ENCODE assay signal across 26 cellular contexts in genomic region chr4:10041036-10041435, GRCh38. TPM values are rescaled to one million over a fixed set of nuclear protein-coding genes. Genes with fewer than 3 reads are reported as not detected.
DNase-seq lines count a peak whose midpoint lies in the region; ATAC-seq, FAIRE-seq and TF ChIP-seq lines count a peak whose summit lies in the region.
"Had no signal": no experiment of that assay in that cellular context is flagged by ENCODE, and none has a peak within 500 bp of the region (broad histone marks: within the 10 kb centered on the region; RNA-seq: fewer than 3 reads in every experiment).

No MANE protein-coding gene starts in this region.

- H3K4me3 ChIP-seq in astrocyte (ENCODE audit: insufficient read depth, low read depth, low read length) (no peak overlapping the region), endodermal cell (ENCODE audit: low read length) (no peak overlapping the region), skeletal muscle tissue (ENCODE audit: low read length in 3 of 3) (no peak overlapping the region)
- H3K4me3 ChIP-seq: A549; BLaER1 treated with 17β-estradiol and CSF1 and Interleukin-3, amounts not matched to agents 10 nM and 100 nM; GM23248 had no signal

- no peak overlapping the region for H2AFZ ChIP-seq in astrocyte (ENCODE audit: low read depth, low read length)
- H2AFZ ChIP-seq: GM23248 had no signal

- WGBS in endodermal cell (ENCODE audit: insufficient coverage in 1 of 2, insufficient read length in 1 of 2), 2 experiments: 74 to 100% methylated on average over 3 to 6 of the region's 6 CpGs

- H3K9ac ChIP-seq in astrocyte (ENCODE audit: low read length) (no peak overlapping the region), endodermal cell (ENCODE audit: extremely low read depth, low read length, poor library complexity, severe bottlenecking) (no peak overlapping the region), skeletal muscle tissue (ENCODE audit: low read depth in 1 of 3, low read length in 3 of 3) (no peak overlapping the region)
- H3K9ac ChIP-seq: BLaER1 treated with 17β-estradiol and CSF1 and Interleukin-3, amounts not matched to agents 10 nM and 100 nM; GM23248 had no signal

- H3K9me3 Mint-ChIP-seq in astrocyte (ENCODE audit: unreplicated experiment): peaks cover 7% of the 10 kb centered on the region
- peaks cover 9% of the 10 kb centered on the region for H3K9me3 Mint-ChIP-seq in endodermal cell

- no peak for ATAC-seq in HG03135 (IDR thresholded peaks at IDR 0.05; ENCODE audit: unreplicated experiment)
- ATAC-seq: A549 had no signal

- H3K27ac Mint-ChIP-seq in astrocyte (ENCODE audit: unreplicated experiment) (peak overlapping the region; percentile 7), endodermal cell (no peak overlapping the region)
- H3K27ac Mint-ChIP-seq: CD14-positive monocyte; CD4-positive, alpha-beta T cell; CD8-positive, alpha-beta memory T cell had no signal

- H3K36me3 Mint-ChIP-seq in astrocyte (ENCODE audit: low read depth, unreplicated experiment): peaks cover 4% of the 10 kb centered on the region
- H3K36me3 Mint-ChIP-seq in endodermal cell (ENCODE audit: low read depth): no peaks in the 10 kb centered on the region

- H3K4me1 Mint-ChIP-seq in astrocyte (ENCODE audit: low read depth, unreplicated experiment): peaks cover 7% of the 10 kb centered on the region
- H3K4me1 Mint-ChIP-seq in endodermal cell: no peaks in the 10 kb centered on the region
- H3K4me1 Mint-ChIP-seq: CD8-positive, alpha-beta memory T cell had no signal

- H3K4me2 ChIP-seq in astrocyte (ENCODE audit: low read length): no peak overlapping the region
- H3K4me2 ChIP-seq: A549; BLaER1 treated with 17β-estradiol and CSF1 and Interleukin-3, amounts not matched to agents 10 nM and 100 nM had no signal

- H3K9me3 ChIP-seq in astrocyte (ENCODE audit: insufficient read depth, low read depth, low read length) (no peaks in the 10 kb centered on the region), endodermal cell (ENCODE audit: control insufficient read depth, low read length) (peaks cover 10% of the 10 kb centered on the region), skeletal muscle tissue (ENCODE audit: control insufficient read depth in 3 of 3, low read length in 3 of 3) (no peaks in the 10 kb centered on the region)
- H3K9me3 ChIP-seq: BE2C had no signal

- H3K27me3 ChIP-seq in astrocyte (ENCODE audit: insufficient read depth, low read length): no peaks in the 10 kb centered on the region
- H3K27me3 ChIP-seq in endodermal cell (ENCODE audit: control insufficient read depth, insufficient read depth, low read length, poor library complexity, severe bottlenecking): no peaks in the 10 kb centered on the region
- no peaks in the 10 kb centered on the region for H3K27me3 ChIP-seq in skeletal muscle tissue (ENCODE audit: control insufficient read depth in 3 of 3, insufficient read depth in 3 of 3, low read length in 3 of 3)
- H3K27me3 ChIP-seq: BE2C; BLaER1 treated with 17β-estradiol and CSF1 and Interleukin-3, amounts not matched to agents 10 nM and 100 nM had no signal

- no peaks in the 10 kb centered on the region for H4K20me1 ChIP-seq in astrocyte (ENCODE audit: insufficient read depth, low read length)
- H4K20me1 ChIP-seq: BLaER1 treated with 17β-estradiol and CSF1 and Interleukin-3, amounts not matched to agents 10 nM and 100 nM had no signal

- peak; percentile 36 for FAIRE-seq in GM12892 (lab: Jason Lieb, UNC)
- no peak for FAIRE-seq in astrocyte (lab: Jason Lieb, UNC)
- FAIRE-seq in D721Med (lab: Jason Lieb, UNC): no peak
- FAIRE-seq: A549, GM12891, GM19239, H1 had no signal

- DNase-seq in GM12892 (ENCODE audit: insufficient read length) (no peak), astrocyte (ENCODE audit: low read depth) (no peak), endodermal cell (peak; percentile 10), D721Med (ENCODE audit: insufficient read length, low spot score) (no peak), amniotic stem cell (lab: John Stamatoyannopoulos, UW) (no peak)
- DNase-seq: 8988T; ACHN; AML-193; BE2C; CD4-positive, alpha-beta T cell; CD8-positive, alpha-beta memory T cell; DMS53; DMS79 treated with DMSO at 0.1 percent for 48 hours; GF-D8; GM23248; H7; HCEC 1CT had no signal

- no peaks in the 10 kb centered on the region for H3K36me3 ChIP-seq in astrocyte (ENCODE audit: insufficient read depth, low read length)
- H3K36me3 ChIP-seq in endodermal cell (ENCODE audit: control insufficient read depth, insufficient read depth, low read length): no peaks in the 10 kb centered on the region
- no peaks in the 10 kb centered on the region for H3K36me3 ChIP-seq in skeletal muscle tissue (ENCODE audit: control insufficient read depth in 3 of 3, insufficient read depth in 3 of 3, low read length in 3 of 3)
- H3K36me3 ChIP-seq: BE2C had no signal

- H3K4me1 ChIP-seq in astrocyte (ENCODE audit: insufficient read depth, low read length): no peaks in the 10 kb centered on the region
- H3K4me1 ChIP-seq in endodermal cell (ENCODE audit: control insufficient read depth, insufficient read depth, low read length): no peaks in the 10 kb centered on the region
- H3K4me1 ChIP-seq in skeletal muscle tissue (ENCODE audit: control insufficient read depth in 3 of 3, insufficient read depth in 3 of 3, low read length in 3 of 3): peaks cover 3 to 15% (median 11%) of the 10 kb centered on the region in 3 donors
- H3K4me1 ChIP-seq: BE2C had no signal

- no peak overlapping the region for H3K4me3 Mint-ChIP-seq in astrocyte (ENCODE audit: unreplicated experiment)
- no peak overlapping the region for H3K4me3 Mint-ChIP-seq in endodermal cell
- H3K4me3 Mint-ChIP-seq: CD14-positive monocyte; CD4-positive, alpha-beta T cell; CD8-positive, alpha-beta memory T cell had no signal

- TF ChIP-seq CTCF in astrocyte (IDR thresholded peaks at IDR 0.05; ENCODE audit: insufficient read depth, low read depth, low read length) (no peak), endodermal cell (conservative IDR thresholded peaks at IDR 0.05) (no peak), D721Med (IDR thresholded peaks at IDR 0.05; ENCODE audit: insufficient read depth, missing control alignments) (no peak)

- no peak for TF ChIP-seq POLR2A in GM12892 (IDR thresholded peaks at IDR 0.05; ENCODE audit: low read depth, low read length)

- H3K27ac ChIP-seq in astrocyte (ENCODE audit: low read depth, low read length) (no peak overlapping the region), endodermal cell (ENCODE audit: low read depth, low read length) (no peak overlapping the region), skeletal muscle tissue (ENCODE audit: low read depth, low read length) (peak overlapping the region; percentile 4)
- H3K27ac ChIP-seq: A549; BLaER1 treated with 17β-estradiol and CSF1 and Interleukin-3, amounts not matched to agents 10 nM and 100 nM; GM23248 had no signal

- peaks cover 6% of the 10 kb centered on the region for H3K27me3 Mint-ChIP-seq in astrocyte (ENCODE audit: low read depth, unreplicated experiment)
- peaks cover 16% of the 10 kb centered on the region for H3K27me3 Mint-ChIP-seq in endodermal cell (ENCODE audit: insufficient read depth)
- H3K27me3 Mint-ChIP-seq: CD4-positive, alpha-beta T cell had no signal

- no peaks in the 10 kb centered on the region for H3K79me2 ChIP-seq in astrocyte (ENCODE audit: insufficient read depth, low read length)

RNA-seq across cellular contexts. Expression of gene SLC2A9, which starts 19.7 kb away (rescaled TPM):
- polyA plus RNA-seq in GM12892 (2012; ENCODE audit: missing spikeins): 3.6 TPM
- total RNA-seq in astrocyte (0.54 and 0.62 TPM in 2 replicates), endodermal cell (1 to 10 TPM in 1 of 2 donors, under 1 TPM in 1; 0.95 to 1.9 TPM), skeletal muscle tissue (1.0 TPM)
- polyA plus RNA-seq in endodermal cell (2013, experiment 1 of 2): not detected
- not detected for polyA plus RNA-seq in endodermal cell (2013, experiment 2 of 2)
- total RNA-seq: G401, H7 had no signal
